Comparison of ENCODE assay signal across 8 cellular contexts in the genomic region with DNA sequence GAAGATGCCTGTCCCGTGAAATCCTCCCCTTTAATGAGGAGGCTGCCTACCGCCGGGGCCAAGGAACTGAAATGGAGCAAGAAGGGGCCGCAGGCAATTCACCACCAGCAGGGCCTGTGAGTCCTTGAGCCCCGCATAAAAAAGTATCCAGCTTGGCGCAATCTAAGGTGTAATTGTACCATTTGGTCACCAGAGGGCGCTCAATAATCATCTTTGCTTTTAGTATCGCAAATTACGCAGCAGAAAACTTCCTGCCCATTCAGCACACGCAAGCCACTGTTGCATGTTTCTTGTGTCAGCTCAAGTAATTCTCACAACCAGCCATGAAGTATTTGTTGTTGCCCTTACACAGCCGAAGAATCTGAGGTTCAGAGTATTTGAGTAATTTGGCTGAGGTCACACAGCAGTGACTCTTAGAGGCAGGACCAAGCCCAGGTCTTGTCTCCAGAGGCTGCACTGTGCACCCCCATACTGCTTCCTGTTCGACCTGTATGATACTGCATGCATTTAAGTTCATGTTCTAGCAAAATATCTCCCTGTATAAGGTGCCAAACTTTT.
A peak's percentile ranks its signal among the peaks of the same experiment; 100 is the strongest.
DNase-seq lines count a peak whose midpoint lies in the region; ATAC-seq and TF ChIP-seq lines count a peak whose summit lies in the region.

No MANE protein-coding gene starts in this region.

- H3K27ac ChIP-seq in WERI-Rb-1 = peak overlapping the region; percentile 74; the same call in 1 of the 2 replicates

- H3K27me3 ChIP-seq in WERI-Rb-1 (ENCODE audit: insufficient read depth, low read depth, severe bottlenecking) = no peaks in the 10 kb centered on the region

- ATAC-seq in HG02885 (IDR thresholded peaks at IDR 0.05; ENCODE audit: poor library complexity, unreplicated experiment) = peak; percentile 54
- no peak for ATAC-seq in GM18519 (IDR thresholded peaks at IDR 0.05; ENCODE audit: low FRiP score, unreplicated experiment)

- TF ChIP-seq CTCF in WERI-Rb-1 (IDR thresholded peaks at IDR 0.05; ENCODE audit: low read depth, low read length) = peak; percentile 66

- H3K4me3 ChIP-seq in WERI-Rb-1 (ENCODE audit: low read depth, low read length) = no peak overlapping the region

- DNase-seq in D341Med (ENCODE audit: low spot score) (peak; percentile 82), NCI-H2227 treated with DMSO at 0.1 percent for 48 hours (lab: John Stamatoyannopoulos, UW) (peak; percentile 78), WERI-Rb-1 (peak; percentile 49), kidney glomerular epithelial cell (lab: John Stamatoyannopoulos, UW) (peak; percentile 74)
- peak; percentile 79 for DNase-seq in central memory CD4-positive, alpha-beta T cell
- peak; percentile 49 to 63 for DNase-seq in stimulated activated CD4-positive, alpha-beta T cell treated with anti-CD3 and anti-CD28 coated beads, Interleukin-2, amount 100 ng/mL, for 24 hours

- no peaks in the 10 kb centered on the region for H3K36me3 ChIP-seq in WERI-Rb-1

- no peaks in the 10 kb centered on the region for H3K9me3 ChIP-seq in WERI-Rb-1 (ENCODE audit: severe bottlenecking)
